In the genomic region with DNA sequence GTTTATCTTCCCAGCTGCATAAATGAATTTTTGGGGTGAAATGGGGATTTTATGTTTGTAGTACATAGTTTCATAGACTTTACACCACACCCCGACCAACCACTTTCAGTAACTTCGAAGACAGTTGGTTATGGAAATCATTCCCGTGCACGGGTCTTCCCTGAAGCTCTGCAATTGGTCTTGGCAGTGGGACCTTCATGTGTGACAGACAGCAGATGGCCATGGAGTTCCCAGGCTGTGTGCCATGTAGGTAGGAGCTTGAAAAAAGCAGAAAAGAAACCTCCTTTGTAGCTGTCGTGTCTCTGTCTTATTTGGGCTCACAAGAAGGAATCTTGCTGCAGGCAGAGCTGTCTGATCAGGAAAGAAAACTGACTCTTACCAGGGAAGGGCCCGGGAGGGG, we compare ENCODE assay signal across 14 cellular contexts. TPM values are rescaled to one million over a fixed set of nuclear protein-coding genes. Genes with fewer than 3 reads are reported as not detected.
DNase-seq lines count a peak whose midpoint lies in the region; ATAC-seq, FAIRE-seq and TF ChIP-seq lines count a peak whose summit lies in the region.
"Had no signal": no experiment of that assay in that cellular context is flagged by ENCODE, and none has a peak within 500 bp of the region (broad histone marks: within the 10 kb centered on the region; RNA-seq: fewer than 3 reads in every experiment).

No MANE protein-coding gene starts in this region.

- ATAC-seq in WTC11 (no peak), heart left ventricle (peak; percentile 65 to 79 (median 74)), GM21360 (IDR thresholded peaks at IDR 0.05; ENCODE audit: unreplicated experiment) (no peak)

- WGBS in heart left ventricle, 4 donors, result 59 to 68% (median 64%) methylated on average over 6 of the region's 6 CpGs
- WGBS in small intestine, 3 donors, result 92 to 97% (median 95%) methylated on average over 6 of the region's 6 CpGs

- in situ Hi-C loops in G401 (cut with HindIII; ENCODE audit: low sequenced_read_pairs), result no loop called here

- H3K36me3 Mint-ChIP-seq in WTC11, result peaks cover 36% of the 10 kb centered on the region

- no peak overlapping the region for H3K4me3 Mint-ChIP-seq in WTC11
- H3K4me3 Mint-ChIP-seq: H9 had no signal

- TF ChIP-seq POLR2A in heart left ventricle (IDR thresholded peaks at IDR 0.05), result no peak

- no peaks in the 10 kb centered on the region for H3K9me3 Mint-ChIP-seq in WTC11
- H3K9me3 Mint-ChIP-seq: CD8-positive, alpha-beta memory T cell; H9 had no signal

- DNase-seq in G401 (ENCODE audit: low spot score) (peak; percentile 94), WTC11 (ENCODE audit: low spot score) (no peak), heart left ventricle (peak in 2 of 5 donors; percentile 49 to 51), right atrium auricular region (ENCODE audit: low spot score) (no peak), kidney (no peak), small intestine (no peak), HuH-7.5 (ENCODE audit: low spot score) (no peak)
- DNase-seq: 8988T, GOT3 had no signal

- peak overlapping the region in 7 of 12 donors; percentile 2 to 79 (median 31) for H3K27ac ChIP-seq in heart left ventricle
- peak overlapping the region; percentile 49 to 79 for H3K27ac ChIP-seq in right atrium auricular region
- no peak overlapping the region for H3K27ac ChIP-seq in kidney (ENCODE audit: low read depth in 2 of 2, low read length in 2 of 2)
- no peak overlapping the region for H3K27ac ChIP-seq in small intestine (ENCODE audit: low read depth in 1 of 2, low read length in 1 of 2)
- H3K27ac ChIP-seq: BLaER1 had no signal

- H3K27me3 Mint-ChIP-seq in WTC11 (ENCODE audit: low read depth), result no peaks in the 10 kb centered on the region
- H3K27me3 Mint-ChIP-seq: CD8-positive, alpha-beta memory T cell had no signal

- H3K4me3 ChIP-seq in heart left ventricle (no peak overlapping the region), right atrium auricular region (no peak overlapping the region), kidney (ENCODE audit: low read length in 2 of 2) (no peak overlapping the region), small intestine (ENCODE audit: low read depth in 1 of 2, low read length in 2 of 2) (no peak overlapping the region)
- H3K4me3 ChIP-seq: BLaER1 had no signal

- H3K9me3 ChIP-seq in heart left ventricle (peaks cover 0 to under 1% (median 0%) of the 10 kb centered on the region in 12 donors), right atrium auricular region (no peaks in the 10 kb centered on the region), kidney (ENCODE audit: control insufficient read depth in 1 of 2, low read length in 2 of 2) (no peaks in the 10 kb centered on the region), small intestine (ENCODE audit: control insufficient read depth, low read depth) (no peaks in the 10 kb centered on the region)
- H3K9me3 ChIP-seq: BLaER1, Caco-2 had no signal

- H3K27me3 ChIP-seq in heart left ventricle (no peaks in the 10 kb centered on the region), right atrium auricular region (no peaks in the 10 kb centered on the region), small intestine (ENCODE audit: control insufficient read depth in 2 of 2, insufficient read depth in 2 of 2, low read length in 2 of 2) (no peaks in the 10 kb centered on the region)
- H3K27me3 ChIP-seq: BLaER1 had no signal

- H3K9ac ChIP-seq in kidney (ENCODE audit: low read length in 2 of 2), result no peak overlapping the region
- H3K9ac ChIP-seq: BLaER1 had no signal

- FAIRE-seq in kidney (lab: Jason Lieb, UNC), result no peak
- FAIRE-seq in small intestine (lab: Jason Lieb, UNC), result no peak

- H3K36me3 ChIP-seq in heart left ventricle, result peaks cover 0 to 69% (median 48%) of the 10 kb centered on the region in 9 donors
- H3K36me3 ChIP-seq in right atrium auricular region, result peaks cover 34% of the 10 kb centered on the region
- peaks cover 10 to 13% of the 10 kb centered on the region in 2 donors for H3K36me3 ChIP-seq in kidney (ENCODE audit: control insufficient read depth in 1 of 2, insufficient read depth in 2 of 2, low read length in 2 of 2)
- H3K36me3 ChIP-seq in small intestine (ENCODE audit: control insufficient read depth in 2 of 2, insufficient read depth in 2 of 2, low read length in 2 of 2), result peaks cover 6 to 7% of the 10 kb centered on the region in 2 donors

- peak overlapping the region; percentile 20; the same call in 1 of the 2 replicates for H3K27ac Mint-ChIP-seq in WTC11
- H3K27ac Mint-ChIP-seq: H9 had no signal

- TF ChIP-seq CTCF in WTC11 (IDR thresholded peaks at IDR 0.05) (no peak), heart left ventricle (IDR thresholded peaks at IDR 0.05) (no peak), right atrium auricular region (IDR thresholded peaks at IDR 0.05) (no peak), kidney (IDR thresholded peaks at IDR 0.05; ENCODE audit: borderline replicate concordance, extremely low read depth, insufficient read depth) (no peak)

- intact Hi-C loops in heart left ventricle (cut with DNase I) (loop anchor here (2.0 to 10.0 kb wide), 9 partner anchors 60 to 480 kb away; no protein-coding TSS in a partner anchor), kidney (cut with DNase I) (loop anchor here (10.0 kb wide), 1 partner anchor 133 kb away; no protein-coding TSS in a partner anchor)

- H3K4me1 Mint-ChIP-seq in WTC11, result peaks cover 36% of the 10 kb centered on the region

- CTCF ChIA-PET in WTC11 (lab: Charles Lee), result interaction anchor here (0.5 to 6.1 kb wide), 45 partner anchors 9 to 493 kb away, joined by 3 to 198 read pairs (median 5); a partner anchor contains a TSS

- H3K4me1 ChIP-seq in heart left ventricle (peaks cover 0 to 38% (median 9%) of the 10 kb centered on the region in 12 donors), right atrium auricular region (peaks cover 0 to 17% of the 10 kb centered on the region in 2 donors), kidney (ENCODE audit: control insufficient read depth in 1 of 2, insufficient read depth in 1 of 2, low read depth in 1 of 2, low read length in 2 of 2) (no peaks in the 10 kb centered on the region), small intestine (ENCODE audit: control insufficient read depth in 2 of 2, insufficient read depth in 1 of 2, low read depth in 1 of 2, low read length in 1 of 2) (no peaks in the 10 kb centered on the region)
- H3K4me1 ChIP-seq: Caco-2 had no signal

- POLR2A ChIA-PET in WTC11 (lab: Charles Lee), result interaction anchor here (0.8 kb wide), 1 partner anchor 119 kb away, joined by 3 read pairs; no protein-coding TSS in a partner anchor

TF ChIP-seq in WTC11, 78 proteins besides CTCF, POLR2A, EP300 and RAD21 (continues in another document):
- TF ChIP-seq, protein P1, sequence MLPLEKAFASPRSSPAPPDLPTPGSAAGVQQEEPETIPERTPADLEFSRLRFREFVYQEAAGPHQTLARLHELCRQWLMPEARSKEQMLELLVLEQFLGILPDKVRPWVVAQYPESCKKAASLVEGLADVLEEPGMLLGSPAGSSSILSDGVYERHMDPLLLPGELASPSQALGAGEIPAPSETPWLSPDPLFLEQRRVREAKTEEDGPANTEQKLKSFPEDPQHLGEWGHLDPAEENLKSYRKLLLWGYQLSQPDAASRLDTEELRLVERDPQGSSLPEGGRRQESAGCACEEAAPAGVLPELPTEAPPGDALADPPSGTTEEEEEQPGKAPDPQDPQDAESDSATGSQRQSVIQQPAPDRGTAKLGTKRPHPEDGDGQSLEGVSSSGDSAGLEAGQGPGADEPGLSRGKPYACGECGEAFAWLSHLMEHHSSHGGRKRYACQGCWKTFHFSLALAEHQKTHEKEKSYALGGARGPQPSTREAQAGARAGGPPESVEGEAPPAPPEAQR (CRISPR knock-in tag; IDR thresholded peaks at IDR 0.05), result no peak
- no peak for TF ChIP-seq ZNF423 (CRISPR knock-in tag; IDR thresholded peaks at IDR 0.05)
- TF ChIP-seq ETV6 (CRISPR knock-in tag; IDR thresholded peaks at IDR 0.05), result no peak
- no peak for TF ChIP-seq ZBTB21 (CRISPR knock-in tag; IDR thresholded peaks at IDR 0.05; ENCODE audit: borderline replicate concordance)
- TF ChIP-seq FOXP1 (CRISPR knock-in tag; IDR thresholded peaks at IDR 0.05; ENCODE audit: borderline replicate concordance), result no peak
- no peak for TF ChIP-seq NR1H2 (CRISPR knock-in tag; IDR thresholded peaks at IDR 0.05)
- TF ChIP-seq, protein P2, sequence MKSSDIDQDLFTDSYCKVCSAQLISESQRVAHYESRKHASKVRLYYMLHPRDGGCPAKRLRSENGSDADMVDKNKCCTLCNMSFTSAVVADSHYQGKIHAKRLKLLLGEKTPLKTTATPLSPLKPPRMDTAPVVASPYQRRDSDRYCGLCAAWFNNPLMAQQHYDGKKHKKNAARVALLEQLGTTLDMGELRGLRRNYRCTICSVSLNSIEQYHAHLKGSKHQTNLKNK (CRISPR knock-in tag; IDR thresholded peaks at IDR 0.05), result no peak
- no peak for TF ChIP-seq TEAD4 (CRISPR knock-in tag; IDR thresholded peaks at IDR 0.05)
- TF ChIP-seq OVOL2 (CRISPR knock-in tag; IDR thresholded peaks at IDR 0.05; ENCODE audit: borderline replicate concordance), result no peak
- no peak for TF ChIP-seq SOX15 (CRISPR knock-in tag; IDR thresholded peaks at IDR 0.05)
- TF ChIP-seq, protein P3, sequence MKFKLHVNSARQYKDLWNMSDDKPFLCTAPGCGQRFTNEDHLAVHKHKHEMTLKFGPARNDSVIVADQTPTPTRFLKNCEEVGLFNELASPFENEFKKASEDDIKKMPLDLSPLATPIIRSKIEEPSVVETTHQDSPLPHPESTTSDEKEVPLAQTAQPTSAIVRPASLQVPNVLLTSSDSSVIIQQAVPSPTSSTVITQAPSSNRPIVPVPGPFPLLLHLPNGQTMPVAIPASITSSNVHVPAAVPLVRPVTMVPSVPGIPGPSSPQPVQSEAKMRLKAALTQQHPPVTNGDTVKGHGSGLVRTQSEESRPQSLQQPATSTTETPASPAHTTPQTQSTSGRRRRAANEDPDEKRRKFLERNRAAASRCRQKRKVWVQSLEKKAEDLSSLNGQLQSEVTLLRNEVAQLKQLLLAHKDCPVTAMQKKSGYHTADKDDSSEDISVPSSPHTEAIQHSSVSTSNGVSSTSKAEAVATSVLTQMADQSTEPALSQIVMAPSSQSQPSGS (CRISPR knock-in tag; IDR thresholded peaks at IDR 0.05; ENCODE audit: borderline replicate concordance, low read depth), result no peak
- TF ChIP-seq MYBL2 (CRISPR knock-in tag; IDR thresholded peaks at IDR 0.05), result no peak
- no peak for TF ChIP-seq ELF4 (CRISPR knock-in tag; IDR thresholded peaks at IDR 0.05; ENCODE audit: low read depth)

RNA-seq across cellular contexts. Expression of a gene that starts 25.9 kb away (rescaled TPM):
- total RNA-seq in G401 (2014; rRNA removed; shearing (Covaris generic)), result 16.6 and 18.2 TPM in 2 replicates
- 12.2 to 13.7 TPM (median 12.9 TPM) in 3 replicates for total RNA-seq in WTC11 (2021)
- total RNA-seq in heart left ventricle, result 10 to 100 TPM; 18.3 to 35.6 (median 25.0) TPM
- 10 to 100 TPM; 19.1 to 35.9 TPM for polyA plus RNA-seq in heart left ventricle
- total RNA-seq in right atrium auricular region, result 10 to 100 TPM; 23.4 to 36.6 TPM
- 16.4 TPM for total RNA-seq in kidney
- 5.5 TPM for polyA plus RNA-seq in kidney (ENCODE audit: insufficient read depth, low read depth, low replicate concordance)
- 1 to 10 TPM; 1.3 to 4.5 (median 3.0) TPM for polyA plus RNA-seq in small intestine

Comparison
In these comparisons a context has a peak if more than half of its experiments do, and no peak if none do; other contexts are left out.
1. ATAC-seq: peak in heart left ventricle (4 of 4); none in WTC11 (single experiment) and GM21360 (single experiment).
2. H3K27ac ChIP-seq: peak in heart left ventricle (7 of 12) and right atrium auricular region (2 of 2); none in kidney (0 of 2) and small intestine (0 of 2).